8 cellular contexts compared by ENCODE assay signal in the genomic region with DNA sequence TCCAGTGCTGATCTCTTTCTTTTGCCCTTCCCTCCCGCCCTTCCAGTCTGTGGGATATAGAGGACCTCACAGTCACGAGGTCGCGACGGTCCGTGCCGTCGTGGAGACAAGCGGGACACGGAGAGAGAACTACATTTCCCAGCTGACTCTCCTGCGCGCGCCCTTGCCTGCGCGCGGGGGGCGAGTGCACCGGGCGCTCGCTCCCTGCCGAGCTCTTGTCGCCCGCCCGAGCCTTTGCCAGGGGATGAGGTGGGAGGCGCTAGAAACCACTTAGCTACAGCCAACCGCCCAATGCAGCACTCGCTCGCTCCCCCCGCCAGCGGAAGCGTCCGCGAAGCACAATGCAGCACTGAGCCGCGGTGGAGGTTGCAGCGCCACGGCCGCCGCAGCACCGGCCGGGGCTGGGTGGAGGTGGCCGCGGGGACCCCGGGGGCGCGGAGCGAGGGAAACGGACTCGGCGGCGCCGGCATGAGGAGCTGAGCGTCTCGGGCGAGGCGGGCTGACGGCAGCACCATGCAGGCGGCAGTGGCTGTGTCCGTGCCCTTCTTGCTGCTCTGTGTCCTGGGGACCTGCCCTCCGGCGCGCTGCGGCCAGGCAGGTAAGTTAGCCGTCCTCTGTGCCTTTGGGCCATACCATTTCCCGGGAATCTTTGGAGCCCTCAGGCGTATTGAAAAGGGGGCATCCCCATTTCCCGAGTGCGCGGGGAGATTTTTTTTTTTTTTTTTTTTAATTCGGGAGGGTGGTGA. TPM values are rescaled to one million over a fixed set of nuclear protein-coding genes. Genes with fewer than 3 reads are reported as not detected.
DNase-seq lines count a peak whose midpoint lies in the region; ATAC-seq and TF ChIP-seq lines count a peak whose summit lies in the region.

A gene with protein sequence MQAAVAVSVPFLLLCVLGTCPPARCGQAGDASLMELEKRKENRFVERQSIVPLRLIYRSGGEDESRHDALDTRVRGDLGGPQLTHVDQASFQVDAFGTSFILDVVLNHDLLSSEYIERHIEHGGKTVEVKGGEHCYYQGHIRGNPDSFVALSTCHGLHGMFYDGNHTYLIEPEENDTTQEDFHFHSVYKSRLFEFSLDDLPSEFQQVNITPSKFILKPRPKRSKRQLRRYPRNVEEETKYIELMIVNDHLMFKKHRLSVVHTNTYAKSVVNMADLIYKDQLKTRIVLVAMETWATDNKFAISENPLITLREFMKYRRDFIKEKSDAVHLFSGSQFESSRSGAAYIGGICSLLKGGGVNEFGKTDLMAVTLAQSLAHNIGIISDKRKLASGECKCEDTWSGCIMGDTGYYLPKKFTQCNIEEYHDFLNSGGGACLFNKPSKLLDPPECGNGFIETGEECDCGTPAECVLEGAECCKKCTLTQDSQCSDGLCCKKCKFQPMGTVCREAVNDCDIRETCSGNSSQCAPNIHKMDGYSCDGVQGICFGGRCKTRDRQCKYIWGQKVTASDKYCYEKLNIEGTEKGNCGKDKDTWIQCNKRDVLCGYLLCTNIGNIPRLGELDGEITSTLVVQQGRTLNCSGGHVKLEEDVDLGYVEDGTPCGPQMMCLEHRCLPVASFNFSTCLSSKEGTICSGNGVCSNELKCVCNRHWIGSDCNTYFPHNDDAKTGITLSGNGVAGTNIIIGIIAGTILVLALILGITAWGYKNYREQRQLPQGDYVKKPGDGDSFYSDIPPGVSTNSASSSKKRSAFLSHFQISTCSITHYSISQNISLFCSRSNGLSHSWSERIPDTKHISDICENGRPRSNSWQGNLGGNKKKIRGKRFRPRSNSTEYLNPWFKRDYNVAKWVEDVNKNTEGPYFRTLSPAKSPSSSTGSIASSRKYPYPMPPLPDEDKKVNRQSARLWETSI (plus strand): TSS at position 299 of the 746 bp plus-strand sequence. CDS start 215 bp downstream, at position 514.

- DNase-seq in DMS153 treated with DMSO at 0.1 percent for 48 hours (lab: John Stamatoyannopoulos, UW; ENCODE audit: unreplicated experiment) (peak; percentile 89), IMR-90 (peak; percentile 64), OCI-M1 (lab: John Stamatoyannopoulos, UW) (peak; percentile 98)
- DNase-seq in activated T-cell treated with anti-CD3 and anti-CD28 coated beads, Interleukin-2, amount 50 U/mL, for 1 hour = peak; percentile 81
- peak; percentile 66 for DNase-seq in stimulated activated CD8-positive, alpha-beta memory T cell treated with anti-CD3 and anti-CD28 coated beads, Interleukin-7, amount 100 ng/mL, for 24 hours (ENCODE audit: low read depth)

- peak within 1 kb of the TSS; percentile 94 for H3K4me2 ChIP-seq in IMR-90 (ENCODE audit: low read depth, low read length)

- H3K9me3 ChIP-seq in IMR-90 (ENCODE audit: control insufficient read depth, insufficient read depth, low read length) = no peaks in the 10 kb centered on the region
- no peaks in the 10 kb centered on the region for H3K9me3 ChIP-seq in muscle layer of duodenum (ENCODE audit: control insufficient read depth in 1 of 2, low read length in 2 of 2)

- H2BK120ac ChIP-seq in IMR-90 (ENCODE audit: low read depth, low read length) = no peak within 1 kb of the TSS

- WGBS in IMR-90 (ENCODE audit: extremely low coverage in 2 of 2, insufficient read length in 1 of 2), 2 experiments = 1% methylated on average over 33 of the region's 70 CpGs; no CpG with 5 or more reads in 1 of the 2 experiments

- H3K23ac ChIP-seq in IMR-90 (ENCODE audit: low read depth, low read length) = peak within 1 kb of the TSS; percentile 27; the same call in 1 of the 2 replicates

- no peak within 1 kb of the TSS for H2AK5ac ChIP-seq in IMR-90 (ENCODE audit: low read depth, low read length)

- no peak within 1 kb of the TSS for H3K4ac ChIP-seq in IMR-90 (ENCODE audit: low read depth, low read length)

- ATAC-seq in GM21529 (IDR thresholded peaks at IDR 0.05; ENCODE audit: unreplicated experiment) = peak; percentile 96
- ATAC-seq in IMR-90 (ENCODE audit: low read depth) = peak; percentile 94
- peak; percentile 86 for ATAC-seq in esophagus mucosa

- no peak within 1 kb of the TSS for H4K91ac ChIP-seq in IMR-90 (ENCODE audit: insufficient read depth, low read depth, low read length)

- H3K9ac ChIP-seq in IMR-90 (ENCODE audit: low read depth, low read length) = no peak within 1 kb of the TSS

- dilution Hi-C loops in IMR-90 (cut with HindIII; ENCODE audit: low sequenced_read_pairs, unreplicated experiment) = no loop called here

- no peak within 1 kb of the TSS for H2BK20ac ChIP-seq in IMR-90 (ENCODE audit: low read depth, low read length)

- H4K20me1 ChIP-seq in IMR-90 (ENCODE audit: insufficient read depth, low read length) = no peaks in the 10 kb centered on the region

- no peak for TF ChIP-seq POLR2A in IMR-90 (IDR thresholded peaks at IDR 0.05; ENCODE audit: low read depth, low read length)

- no peak within 1 kb of the TSS for H3K56ac ChIP-seq in IMR-90 (ENCODE audit: extremely low read depth, insufficient read depth, low read length)

- H3K4me1 ChIP-seq in IMR-90 (ENCODE audit: control insufficient read depth, insufficient read depth, low read length) (no peaks in the 10 kb centered on the region), muscle layer of duodenum (ENCODE audit: control insufficient read depth in 1 of 2, insufficient read depth in 2 of 2, low read length in 2 of 2) (peaks cover 0 to 19% of the 10 kb centered on the region in 2 donors)

- no peaks in the 10 kb centered on the region for H3K79me1 ChIP-seq in IMR-90 (ENCODE audit: low read depth in 1 of 2, low read length in 2 of 2)

- intact Hi-C loops in IMR-90 (cut with micrococcal nuclease) = no loop called here

- peak within 1 kb of the TSS; percentile 9 for H2AK9ac ChIP-seq in IMR-90 (replicated peaks; ENCODE audit: low read depth, low read length, poor library complexity)

- H3K27me3 ChIP-seq in IMR-90 (ENCODE audit: control insufficient read depth, insufficient read depth, low read length) = peaks cover 7% of the 10 kb centered on the region; the same call in 1 of the 2 replicates
- H3K27me3 ChIP-seq in muscle layer of duodenum (ENCODE audit: low read depth, low read length) = peaks cover 6% of the 10 kb centered on the region

- CTCF ChIA-PET in IMR-90 (lab: Yijun Ruan, JAX) = no interaction called here

- H2BK15ac ChIP-seq in IMR-90 (ENCODE audit: low read depth, low read length) = no peak within 1 kb of the TSS

- POLR2A ChIA-PET in IMR-90 (lab: Charles Lee; ENCODE audit: unreplicated experiment) = no interaction called here

- in situ Hi-C loops in IMR-90 (cut with MboI; ENCODE audit: low sequenced_read_pairs) = no loop called here

- TF ChIP-seq RAD21 in IMR-90 (IDR thresholded peaks at IDR 0.05; ENCODE audit: low read length) = no peak

- no peak within 1 kb of the TSS for H4K8ac ChIP-seq in IMR-90 (ENCODE audit: low read depth in 2 of 2, low read length in 2 of 2)

- H3K27ac ChIP-seq in IMR-90 (ENCODE audit: insufficient read depth, low read length) (no peak within 1 kb of the TSS), muscle layer of duodenum (ENCODE audit: low read length) (no peak within 1 kb of the TSS)

- H3K14ac ChIP-seq in IMR-90 (replicated peaks; ENCODE audit: low read depth, low read length) = no peak within 1 kb of the TSS

- no peaks in the 10 kb centered on the region for H3K9me1 ChIP-seq in IMR-90 (ENCODE audit: insufficient read depth, low read length)

- H4K5ac ChIP-seq in IMR-90 (ENCODE audit: low read depth, low read length) = no peak within 1 kb of the TSS

- H3K36me3 ChIP-seq in IMR-90 (ENCODE audit: control insufficient read depth, insufficient read depth, low read length) (no peaks in the 10 kb centered on the region), muscle layer of duodenum (ENCODE audit: control insufficient read depth in 1 of 2, insufficient read depth in 2 of 2, low read length in 2 of 2) (no peaks in the 10 kb centered on the region)

- no TSS peak for BruUV-seq in IMR-90 (replicated peaks; lab: Mats Ljungman, UMichigan)

- H3K18ac ChIP-seq in IMR-90 (ENCODE audit: low read depth, low read length) = no peak within 1 kb of the TSS

- H2BK5ac ChIP-seq in IMR-90 (ENCODE audit: low read depth, low read length, poor library complexity, severe bottlenecking) = no peak within 1 kb of the TSS

- peak within 1 kb of the TSS; percentile 89 for H2AFZ ChIP-seq in IMR-90 (replicated peaks; ENCODE audit: low read length, poor library complexity)

- TF ChIP-seq CTCF in IMR-90 (conservative IDR thresholded peaks at IDR 0.05; ENCODE audit: low read depth, low read length) = no peak

- H3K4me3 ChIP-seq in IMR-90 (ENCODE audit: insufficient read depth, low read depth, low read length) = peak within 1 kb of the TSS; percentile 52
- H3K4me3 ChIP-seq in muscle layer of duodenum (ENCODE audit: low read depth in 1 of 2, low read length in 2 of 2) = peak within 1 kb of the TSS; percentile 65 to 89

TF ChIP-seq in IMR-90, 13 proteins besides CTCF, POLR2A, EP300 and RAD21 (continues in another document):
- TF ChIP-seq MAZ (IDR thresholded peaks at IDR 0.05; ENCODE audit: borderline replicate concordance, low read depth, low read length) (no peak), BHLHE40 (IDR thresholded peaks at IDR 0.05; ENCODE audit: low read depth, low read length) (no peak), RFX5 (IDR thresholded peaks at IDR 0.05; ENCODE audit: low read depth, low read length) (no peak), MXI1 (IDR thresholded peaks at IDR 0.05; ENCODE audit: borderline replicate concordance, low read depth, low read length) (no peak), FOS (IDR thresholded peaks at IDR 0.05; ENCODE audit: low read depth, low read length) (no peak), NFE2L2 (IDR thresholded peaks at IDR 0.05; ENCODE audit: low read depth, low read length) (no peak), MAFK (IDR thresholded peaks at IDR 0.05; ENCODE audit: low read depth, low read length) (no peak), CEBPB (IDR thresholded peaks at IDR 0.05; ENCODE audit: low read depth, low read length) (no peak), RCOR1 (IDR thresholded peaks at IDR 0.05; ENCODE audit: insufficient replicate concordance, low read length) (no peak), SMC3 (IDR thresholded peaks at IDR 0.05; ENCODE audit: low read depth, low read length) (no peak)
- TF ChIP-seq, protein P1, sequence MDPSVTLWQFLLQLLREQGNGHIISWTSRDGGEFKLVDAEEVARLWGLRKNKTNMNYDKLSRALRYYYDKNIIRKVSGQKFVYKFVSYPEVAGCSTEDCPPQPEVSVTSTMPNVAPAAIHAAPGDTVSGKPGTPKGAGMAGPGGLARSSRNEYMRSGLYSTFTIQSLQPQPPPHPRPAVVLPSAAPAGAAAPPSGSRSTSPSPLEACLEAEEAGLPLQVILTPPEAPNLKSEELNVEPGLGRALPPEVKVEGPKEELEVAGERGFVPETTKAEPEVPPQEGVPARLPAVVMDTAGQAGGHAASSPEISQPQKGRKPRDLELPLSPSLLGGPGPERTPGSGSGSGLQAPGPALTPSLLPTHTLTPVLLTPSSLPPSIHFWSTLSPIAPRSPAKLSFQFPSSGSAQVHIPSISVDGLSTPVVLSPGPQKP (IDR thresholded peaks at IDR 0.05; ENCODE audit: borderline replicate concordance, low read depth, low read length) = no peak

RNA-seq across cellular contexts. Expression of the gene that starts here (rescaled TPM):
- under 0.01 and 0.18 TPM in 2 replicates for total RNA-seq in IMR-90 (2012; rRNA removed)
- 0.03 TPM in 2 replicates for polyA plus RNA-seq in IMR-90 (2012; rRNA removed)
- 0.02 TPM in 1 of 2 replicates, not detected in the other for polyA plus RNA-seq in IMR-90 (2012; cell fraction: cytosol; rRNA removed)
- polyA plus RNA-seq in IMR-90 (2012; cell fraction: nucleus; rRNA removed; ENCODE audit: low replicate concordance) = 0.02 and 0.03 TPM in 2 replicates
- total RNA-seq in esophagus mucosa = 0.24 TPM

Comparison
In these comparisons a context has a peak if more than half of its experiments do, and no peak if none do; other contexts are left out.
1. Peak in DNase-seq, ATAC-seq, H3K4me3 ChIP-seq and H3K4me2 ChIP-seq in IMR-90; RNA of the gene not detected or under 1 TPM.
2. Peak in ATAC-seq in esophagus mucosa; RNA of the gene not detected or under 1 TPM.